In the genomic region with DNA sequence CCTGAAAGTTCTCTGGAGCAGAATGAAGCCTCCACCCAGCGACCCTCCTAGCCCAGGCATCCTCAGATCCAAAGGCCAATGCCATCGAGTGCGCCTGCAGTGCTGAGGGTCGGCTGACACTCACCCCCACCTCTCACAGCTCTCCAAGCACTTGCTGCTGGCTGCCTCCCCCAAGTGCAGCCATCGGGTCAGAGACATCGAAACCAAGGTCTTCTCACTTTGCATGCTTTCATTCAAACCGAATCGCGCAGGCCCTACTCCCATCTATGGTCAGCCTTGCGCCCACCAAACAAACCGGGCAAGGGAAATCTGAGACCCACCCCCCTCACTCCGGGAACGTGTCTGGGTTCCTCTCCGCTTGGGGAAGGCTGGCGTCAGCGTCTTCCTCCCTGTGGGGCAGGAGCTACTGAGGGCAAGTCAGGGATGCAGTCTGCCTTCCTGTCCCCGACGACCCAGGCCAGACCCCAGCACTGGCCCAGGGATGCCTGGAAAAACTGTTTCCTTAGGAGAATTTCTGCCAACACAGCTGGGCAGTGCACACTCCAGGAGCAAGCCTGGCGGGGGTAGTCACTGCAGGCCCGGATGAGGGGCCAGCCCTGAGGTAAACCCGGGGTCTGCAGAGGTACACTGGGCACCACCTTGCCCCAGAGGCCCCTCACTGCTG, we compare ENCODE assay signal across 31 cellular contexts. TPM values are rescaled to one million over a fixed set of nuclear protein-coding genes. Genes with fewer than 3 reads are reported as not detected.
DNase-seq lines count a peak whose midpoint lies in the region; ATAC-seq and TF ChIP-seq lines count a peak whose summit lies in the region.
"Had no signal": no experiment of that assay in that cellular context is flagged by ENCODE, and none has a peak within 500 bp of the region (broad histone marks: within the 10 kb centered on the region; RNA-seq: fewer than 3 reads in every experiment).

No MANE protein-coding gene starts in this region.

- in situ Hi-C loops in IMR-90 (cut with MboI; ENCODE audit: low sequenced_read_pairs) (no loop called here), brain microvascular endothelial cell (cut with HindIII; ENCODE audit: low pct_ligation_motif_present, low sequenced_read_pairs) (no loop called here)

- no peak overlapping the region for H3K56ac ChIP-seq in IMR-90 (ENCODE audit: extremely low read depth, insufficient read depth, low read length)

- H4K5ac ChIP-seq in IMR-90 (ENCODE audit: low read depth, low read length): no peak overlapping the region

- H3K36me3 Mint-ChIP-seq in nephron progenitor cell (ENCODE audit: low read depth) (no peaks in the 10 kb centered on the region), type B pancreatic cell (no peaks in the 10 kb centered on the region)

- H3K36me3 ChIP-seq in BLaER1 (no peaks in the 10 kb centered on the region), IMR-90 (ENCODE audit: control insufficient read depth, insufficient read depth, low read length) (no peaks in the 10 kb centered on the region), brain microvascular endothelial cell (replicated peaks) (no peaks in the 10 kb centered on the region), MM.1S (replicated peaks; ENCODE audit: insufficient read depth, low read length) (no peaks in the 10 kb centered on the region)
- H3K36me3 ChIP-seq: adrenal gland, BE2C, gastroesophageal sphincter, right lobe of liver, spleen, thoracic aorta had no signal

- 0 out of 3 replicates have a peak overlapping the region, but pooled peaks have one; percentile 38 for H2BK15ac ChIP-seq in IMR-90 (ENCODE audit: low read depth, low read length)

- no peak overlapping the region for H3K18ac ChIP-seq in IMR-90 (ENCODE audit: low read depth, low read length)

- no peak for ATAC-seq in IMR-90 (ENCODE audit: low read depth)
- ATAC-seq in HG03520 (IDR thresholded peaks at IDR 0.05; ENCODE audit: unreplicated experiment): no peak
- ATAC-seq in HG02623 (IDR thresholded peaks at IDR 0.05; ENCODE audit: unreplicated experiment): no peak
- ATAC-seq: gastroesophageal sphincter; right lobe of liver; Right ventricle myocardium inferior; stimulated activated naive CD8-positive, alpha-beta T cell treated with anti-CD3 and anti-CD28 coated beads, Interleukin-15, amount 100 ng/mL, for 72 hours had no signal

- peaks cover 100% of the 10 kb centered on the region for H3K27me3 Mint-ChIP-seq in nephron progenitor cell (ENCODE audit: low read depth, poor library complexity)
- H3K27me3 Mint-ChIP-seq in type B pancreatic cell: peaks cover 47% of the 10 kb centered on the region

- no peak overlapping the region; the same call in 1 of the 2 replicates for H4K91ac ChIP-seq in IMR-90 (ENCODE audit: insufficient read depth, low read depth, low read length)

- TF ChIP-seq RAD21 in IMR-90 (IDR thresholded peaks at IDR 0.05; ENCODE audit: low read length): no peak

- H3K4me3 Mint-ChIP-seq in nephron progenitor cell: peak overlapping the region; percentile 25
- H3K4me3 Mint-ChIP-seq in type B pancreatic cell: no peak overlapping the region
- H3K4me3 Mint-ChIP-seq: activated CD4-positive, alpha-beta memory T cell treated with anti-CD3 and anti-CD28 coated beads, Interleukin-2, amount 10 ng/mL, durations not matched to agents 7 days and 5 days; activated naive CD4-positive, alpha-beta T cell treated with anti-CD3 and anti-CD28 coated beads for 36 hours; activated T-helper 1 cell treated with anti-CD3 and anti-CD28 coated beads, Interleukin-12 subunit alpha, Interleukin-12 subunit beta, Interleukin-2, Interleukin-4 antibody, amounts not matched to agents 30 ng/mL and 10 ng/mL and 1 ng/mL, durations not matched to agents 14 hours and 24 hours and 36 hours had no signal

- H3K27ac Mint-ChIP-seq in nephron progenitor cell: no peak overlapping the region
- H3K27ac Mint-ChIP-seq in type B pancreatic cell: no peak overlapping the region
- H3K27ac Mint-ChIP-seq: activated CD4-positive, alpha-beta memory T cell treated with anti-CD3 and anti-CD28 coated beads, Interleukin-2, amount 10 ng/mL, durations not matched to agents 7 days and 5 days; activated naive CD4-positive, alpha-beta T cell treated with anti-CD3 and anti-CD28 coated beads for 36 hours; activated T-helper 1 cell treated with anti-CD3 and anti-CD28 coated beads, Interleukin-12 subunit alpha, Interleukin-12 subunit beta, Interleukin-2, Interleukin-4 antibody, amounts not matched to agents 30 ng/mL and 10 ng/mL and 1 ng/mL, durations not matched to agents 14 hours and 24 hours and 36 hours; stimulated activated naive CD8-positive, alpha-beta T cell treated with anti-CD3 and anti-CD28 coated beads, Interleukin-15, amount 100 ng/mL, for 72 hours had no signal

- H3K27ac ChIP-seq in BLaER1 (no peak overlapping the region), IMR-90 (ENCODE audit: insufficient read depth, low read length) (no peak overlapping the region), brain microvascular endothelial cell (no peak overlapping the region), MM.1S (ENCODE audit: low read length) (no peak overlapping the region)
- H3K27ac ChIP-seq: adrenal gland, gastroesophageal sphincter, hepatocyte, right lobe of liver, spleen, thoracic aorta had no signal

- no peaks in the 10 kb centered on the region for H3K9me2 ChIP-seq in MM.1S (replicated peaks; ENCODE audit: insufficient read depth, low read length)

- H3K4ac ChIP-seq in IMR-90 (ENCODE audit: low read depth, low read length): peak overlapping the region; percentile 24; the same call in 1 of the 2 replicates

- H2AFZ ChIP-seq in IMR-90 (replicated peaks; ENCODE audit: low read length, poor library complexity) (peak overlapping the region; percentile 48), MM.1S (ENCODE audit: low read length) (no peak overlapping the region)
- H2AFZ ChIP-seq: hepatocyte had no signal

- CTCF ChIA-PET in IMR-90 (lab: Yijun Ruan, JAX): interaction anchor here (1.0 kb wide), 1 partner anchor 106 kb away, joined by 5 read pairs; no protein-coding TSS in a partner anchor

- H2AK9ac ChIP-seq in IMR-90 (replicated peaks; ENCODE audit: low read depth, low read length, poor library complexity): peak overlapping the region; percentile 52

- dilution Hi-C loops in IMR-90 (cut with HindIII; ENCODE audit: low sequenced_read_pairs, unreplicated experiment): no loop called here

- TF ChIP-seq CTCF in IMR-90 (conservative IDR thresholded peaks at IDR 0.05; ENCODE audit: low read depth, low read length) (no peak), brain microvascular endothelial cell (IDR thresholded peaks at IDR 0.05; ENCODE audit: low read depth, low read length, missing control alignments) (no peak), nephron progenitor cell (IDR thresholded peaks at IDR 0.05) (no peak), type B pancreatic cell (conservative IDR thresholded peaks at IDR 0.05) (no peak), MM.1S (IDR thresholded peaks at IDR 0.05; ENCODE audit: low read length) (no peak)

- POLR2A ChIA-PET in IMR-90 (lab: Charles Lee; ENCODE audit: unreplicated experiment): no interaction called here

- H3K4me2 ChIP-seq in BLaER1 (peak overlapping the region; percentile 99), IMR-90 (ENCODE audit: low read depth, low read length) (no peak overlapping the region), MM.1S (ENCODE audit: low read depth, low read length) (no peak overlapping the region)

- H3K27me3 ChIP-seq in BLaER1: peaks cover 86% of the 10 kb centered on the region
- peaks cover 41% of the 10 kb centered on the region for H3K27me3 ChIP-seq in IMR-90 (ENCODE audit: control insufficient read depth, insufficient read depth, low read length)
- H3K27me3 ChIP-seq in brain microvascular endothelial cell (replicated peaks): peaks cover 34% of the 10 kb centered on the region
- H3K27me3 ChIP-seq in MM.1S (replicated peaks; ENCODE audit: insufficient read depth, low read length): peaks cover 94% of the 10 kb centered on the region

- intact Hi-C loops in IMR-90 (cut with micrococcal nuclease): no loop called here

- no TSS peak for BruUV-seq in IMR-90 (replicated peaks; lab: Mats Ljungman, UMichigan)

- TF ChIP-seq POLR2A in IMR-90 (IDR thresholded peaks at IDR 0.05; ENCODE audit: low read depth, low read length): no peak

- H4K8ac ChIP-seq in IMR-90 (ENCODE audit: low read depth in 2 of 2, low read length in 2 of 2): no peak overlapping the region; a peak in 1 of 4 replicates

- H3K23ac ChIP-seq in IMR-90 (ENCODE audit: low read depth, low read length): no peak overlapping the region

- H2BK120ac ChIP-seq in IMR-90 (ENCODE audit: low read depth, low read length): peak overlapping the region; percentile 44; the same call in 1 of the 2 replicates

- H2AK5ac ChIP-seq in IMR-90 (ENCODE audit: low read depth, low read length): peak overlapping the region; percentile 75

- DNase-seq in IMR-90: no peak
- DNase-seq in brain microvascular endothelial cell: no peak
- no peak for DNase-seq in nephron progenitor cell
- DNase-seq in type B pancreatic cell (ENCODE audit: extremely low spot score, unreplicated experiment): no peak
- DNase-seq in MM.1S: no peak
- DNase-seq: activated CD4-positive, alpha-beta memory T cell treated with anti-CD3 and anti-CD28 coated beads, Interleukin-2, amount 10 ng/mL, durations not matched to agents 7 days and 5 days; activated CD4-positive, alpha-beta T cell treated with anti-CD3 and anti-CD28 coated beads for 1 hour; activated CD8-positive, alpha-beta memory T cell treated with anti-CD3 and anti-CD28 coated beads, Interleukin-2, amount 50 U/mL, for 48 hours; activated naive CD4-positive, alpha-beta T cell treated with anti-CD3 and anti-CD28 coated beads for 36 hours; adrenal gland; NCI-H1105 treated with DMSO at 0.1 percent for 48 hours; NCI-H187 treated with DMSO at 0.1 percent for 48 hours; NCI-H2171; right lobe of liver; spleen; stimulated activated CD4-positive, alpha-beta T cell treated with anti-CD3 and anti-CD28 coated beads, Interleukin-2, amount 100 ng/mL, for 24 hours; stimulated activated naive CD8-positive, alpha-beta T cell treated with anti-CD3 and anti-CD28 coated beads, Interleukin-15, amount 100 ng/mL, for 72 hours had no signal

- H3K4me1 Mint-ChIP-seq in nephron progenitor cell (peaks cover 16% of the 10 kb centered on the region), type B pancreatic cell (ENCODE audit: unreplicated experiment) (peaks cover 8% of the 10 kb centered on the region)
- H3K4me1 Mint-ChIP-seq: activated CD4-positive, alpha-beta memory T cell treated with anti-CD3 and anti-CD28 coated beads, Interleukin-2, amount 10 ng/mL, durations not matched to agents 7 days and 5 days had no signal

- H3K4me3 ChIP-seq in BLaER1 (no peak overlapping the region), IMR-90 (ENCODE audit: insufficient read depth, low read depth, low read length) (no peak overlapping the region), brain microvascular endothelial cell (ENCODE audit: low read depth, low read length) (peak overlapping the region; percentile 9), MM.1S (ENCODE audit: low read length) (no peak overlapping the region)
- H3K4me3 ChIP-seq: adrenal gland, hepatocyte, right lobe of liver, spleen had no signal

- H3K9me3 Mint-ChIP-seq in nephron progenitor cell (no peaks in the 10 kb centered on the region), type B pancreatic cell (no peaks in the 10 kb centered on the region)
- H3K9me3 Mint-ChIP-seq: activated CD4-positive, alpha-beta memory T cell treated with anti-CD3 and anti-CD28 coated beads, Interleukin-2, amount 10 ng/mL, durations not matched to agents 7 days and 5 days; activated naive CD4-positive, alpha-beta T cell treated with anti-CD3 and anti-CD28 coated beads for 36 hours; activated T-helper 1 cell treated with anti-CD3 and anti-CD28 coated beads, Interleukin-12 subunit alpha, Interleukin-12 subunit beta, Interleukin-2, Interleukin-4 antibody, amounts not matched to agents 30 ng/mL and 10 ng/mL and 1 ng/mL, durations not matched to agents 14 hours and 24 hours and 36 hours; stimulated activated naive CD8-positive, alpha-beta T cell treated with anti-CD3 and anti-CD28 coated beads, Interleukin-15, amount 100 ng/mL, for 72 hours had no signal

- H4K20me1 ChIP-seq in BLaER1 (peaks cover 96% of the 10 kb centered on the region), IMR-90 (ENCODE audit: insufficient read depth, low read length) (peaks cover 15% of the 10 kb centered on the region), MM.1S (ENCODE audit: insufficient read depth, low read length) (no peaks in the 10 kb centered on the region)

- H3K9ac ChIP-seq in BLaER1 (no peak overlapping the region), IMR-90 (ENCODE audit: low read depth, low read length) (no peak overlapping the region), MM.1S (ENCODE audit: low read length) (no peak overlapping the region)

- peak overlapping the region; percentile 63 for H2BK20ac ChIP-seq in IMR-90 (ENCODE audit: low read depth, low read length)

- H3K79me1 ChIP-seq in IMR-90 (ENCODE audit: low read depth in 1 of 2, low read length in 2 of 2): 0 out of 4 replicates have a peak, but pooled peaks cover 0 to 5% of the 10 kb centered on the region in 2 experiments

- H3K9me1 ChIP-seq in IMR-90 (ENCODE audit: insufficient read depth, low read length): peaks cover 10% of the 10 kb centered on the region

- no peak overlapping the region for H2BK5ac ChIP-seq in IMR-90 (ENCODE audit: low read depth, low read length, poor library complexity, severe bottlenecking)

- no peaks in the 10 kb centered on the region for H3K9me3 ChIP-seq in BLaER1
- H3K9me3 ChIP-seq in IMR-90 (ENCODE audit: control insufficient read depth, insufficient read depth, low read length): no peaks in the 10 kb centered on the region
- H3K9me3 ChIP-seq in MM.1S (replicated peaks; ENCODE audit: insufficient read depth, low read length): no peaks in the 10 kb centered on the region
- H3K9me3 ChIP-seq: adrenal gland, BE2C, gastroesophageal sphincter, right lobe of liver, spleen, thoracic aorta had no signal

- no peaks in the 10 kb centered on the region for H3K79me2 ChIP-seq in MM.1S (ENCODE audit: low read length)
- H3K79me2 ChIP-seq: hepatocyte had no signal

- 87% methylated on average over 4 of the region's 21 CpGs; no CpG with 5 or more reads in 1 of the 2 experiments for WGBS in IMR-90 (ENCODE audit: extremely low coverage in 2 of 2, insufficient read length in 1 of 2), 2 experiments

- no peak overlapping the region; the same call in 1 of the 2 replicates for H3K14ac ChIP-seq in IMR-90 (replicated peaks; ENCODE audit: low read depth, low read length)

- H3F3A ChIP-seq in MM.1S (ENCODE audit: insufficient read depth, low read length): no peaks in the 10 kb centered on the region

- H3K4me1 ChIP-seq in BLaER1 (peaks cover 90% of the 10 kb centered on the region), IMR-90 (ENCODE audit: control insufficient read depth, insufficient read depth, low read length) (peaks cover 26% of the 10 kb centered on the region), MM.1S (ENCODE audit: low read length) (no peaks in the 10 kb centered on the region)
- H3K4me1 ChIP-seq: BE2C had no signal

RNA-seq across cellular contexts. Expression of a gene that starts 7.0 kb away (rescaled TPM):
- total RNA-seq in IMR-90 (2012; rRNA removed) (under 0.01 TPM in 2 replicates), type B pancreatic cell (ENCODE audit: low replicate concordance) (14.8 and 16.4 TPM in 2 replicates)
- polyA plus RNA-seq in IMR-90 (2012; rRNA removed): 0.15 and 0.16 TPM in 2 replicates
- 0.21 and 0.23 TPM in 2 replicates for polyA plus RNA-seq in IMR-90 (2012; cell fraction: cytosol; rRNA removed)
- 0.10 and 0.15 TPM in 2 replicates for polyA plus RNA-seq in IMR-90 (2012; cell fraction: nucleus; rRNA removed; ENCODE audit: low replicate concordance)
- total RNA-seq: A673; activated CD4-positive, alpha-beta memory T cell treated with anti-CD3 and anti-CD28 coated beads, Interleukin-2, amount 10 ng/mL, durations not matched to agents 7 days and 5 days; activated naive CD4-positive, alpha-beta T cell treated with anti-CD3 and anti-CD28 coated beads for 36 hours; activated T-helper 1 cell treated with anti-CD3 and anti-CD28 coated beads, Interleukin-12 subunit alpha, Interleukin-12 subunit beta, Interleukin-2, Interleukin-4 antibody, amounts not matched to agents 30 ng/mL and 10 ng/mL and 1 ng/mL, durations not matched to agents 14 hours and 24 hours and 36 hours; NCI-H460; OCI-LY7; Right ventricle myocardium inferior; spleen; T-helper 2 cell treated with Interferon-gamma antibody and Interleukin-4, amounts not matched to agents 100 ng/mL and 5 ng/mL, for 36 hours; thoracic aorta had no signal
- polyA plus RNA-seq: fibroblast of lung, spleen had no signal

Comparison
In these comparisons a context has a peak if more than half of its experiments do, and no peak if none do; other contexts are left out.
1. RNA of a gene that starts 7.0 kb away (total RNA-seq): 14.8 to 16.4 TPM in type B pancreatic cell; under 0.01 TPM in IMR-90; every median in the first group is over 10 times any median in the second.